In the genomic region with DNA sequence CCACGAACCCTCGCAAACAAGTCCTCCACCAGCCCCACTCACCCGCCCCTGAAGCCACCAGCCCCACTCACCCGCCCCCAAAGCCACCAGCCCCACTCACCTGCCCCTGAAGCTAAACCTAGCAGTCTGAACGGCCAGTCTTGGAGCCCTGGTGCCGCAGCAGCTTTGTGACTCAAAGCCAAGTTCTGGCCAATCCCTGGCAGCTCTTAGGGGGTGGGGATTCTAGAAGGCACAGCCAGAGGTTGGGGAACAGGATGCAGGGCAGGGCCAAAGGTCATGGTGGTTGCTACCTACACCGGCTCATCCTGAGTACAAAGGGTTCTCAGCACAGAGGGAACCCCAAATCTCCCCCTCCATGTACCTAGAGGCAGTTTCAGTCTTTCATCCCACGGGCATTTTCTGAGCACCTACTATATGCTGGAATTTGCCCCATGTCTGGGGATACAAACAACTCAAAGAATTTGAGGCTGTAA, we compare ENCODE assay signal across 1 cellular context.
A peak's percentile ranks its signal among the peaks of the same experiment; 100 is the strongest.
TF ChIP-seq lines count a peak whose summit lies in the region.

A gene with protein sequence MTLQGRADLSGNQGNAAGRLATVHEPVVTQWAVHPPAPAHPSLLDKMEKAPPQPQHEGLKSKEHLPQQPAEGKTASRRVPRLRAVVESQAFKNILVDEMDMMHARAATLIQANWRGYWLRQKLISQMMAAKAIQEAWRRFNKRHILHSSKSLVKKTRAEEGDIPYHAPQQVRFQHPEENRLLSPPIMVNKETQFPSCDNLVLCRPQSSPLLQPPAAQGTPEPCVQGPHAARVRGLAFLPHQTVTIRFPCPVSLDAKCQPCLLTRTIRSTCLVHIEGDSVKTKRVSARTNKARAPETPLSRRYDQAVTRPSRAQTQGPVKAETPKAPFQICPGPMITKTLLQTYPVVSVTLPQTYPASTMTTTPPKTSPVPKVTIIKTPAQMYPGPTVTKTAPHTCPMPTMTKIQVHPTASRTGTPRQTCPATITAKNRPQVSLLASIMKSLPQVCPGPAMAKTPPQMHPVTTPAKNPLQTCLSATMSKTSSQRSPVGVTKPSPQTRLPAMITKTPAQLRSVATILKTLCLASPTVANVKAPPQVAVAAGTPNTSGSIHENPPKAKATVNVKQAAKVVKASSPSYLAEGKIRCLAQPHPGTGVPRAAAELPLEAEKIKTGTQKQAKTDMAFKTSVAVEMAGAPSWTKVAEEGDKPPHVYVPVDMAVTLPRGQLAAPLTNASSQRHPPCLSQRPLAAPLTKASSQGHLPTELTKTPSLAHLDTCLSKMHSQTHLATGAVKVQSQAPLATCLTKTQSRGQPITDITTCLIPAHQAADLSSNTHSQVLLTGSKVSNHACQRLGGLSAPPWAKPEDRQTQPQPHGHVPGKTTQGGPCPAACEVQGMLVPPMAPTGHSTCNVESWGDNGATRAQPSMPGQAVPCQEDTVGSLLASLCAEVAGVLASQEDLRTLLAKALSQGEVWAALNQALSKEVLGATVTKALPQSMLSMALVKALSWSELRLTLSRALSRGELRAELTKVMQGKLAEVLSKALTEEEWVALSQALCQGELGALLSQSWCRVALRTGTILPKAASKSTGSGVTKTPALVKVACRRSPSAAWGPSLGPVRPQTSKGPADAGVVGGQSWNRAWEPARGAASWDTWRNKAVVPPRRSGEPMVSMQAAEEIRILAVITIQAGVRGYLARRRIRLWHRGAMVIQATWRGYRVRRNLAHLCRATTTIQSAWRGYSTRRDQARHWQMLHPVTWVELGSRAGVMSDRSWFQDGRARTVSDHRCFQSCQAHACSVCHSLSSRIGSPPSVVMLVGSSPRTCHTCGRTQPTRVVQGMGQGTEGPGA (N-terminal part only) (minus strand): TSS at position 150 of the 473 bp plus-strand sequence. CDS start 4,974 bp downstream, outside the sequence.

TF ChIP-seq in HepG2, 621 proteins besides CTCF, POLR2A, EP300 and RAD21 (continued from another document):
- 0 out of 2 replicates have a peak, but pooled peaks have one; percentile 37 for TF ChIP-seq AKAP8 (CRISPR knock-in tag; IDR thresholded peaks at IDR 0.05)
- no peak for TF ChIP-seq BRCA1 (CRISPR knock-in tag; IDR thresholded peaks at IDR 0.05)
- TF ChIP-seq NR2F1 (CRISPR knock-in tag; IDR thresholded peaks at IDR 0.05), result peak in 1 of 2 experiments; percentile 64; a peak in 2 of 4 replicates
- TF ChIP-seq CHD2 (IDR thresholded peaks at IDR 0.05; ENCODE audit: low read depth, low read length), result peak; percentile 65; the same call in 1 of the 2 replicates
- no peak for TF ChIP-seq ZNF772 (CRISPR knock-in tag; IDR thresholded peaks at IDR 0.05)
- 0 out of 2 replicates have a peak, but pooled peaks have one; percentile 58 for TF ChIP-seq ZNF709 (CRISPR knock-in tag; IDR thresholded peaks at IDR 0.05)
- peak; percentile 58; the same call in 1 of the 2 replicates for TF ChIP-seq POLR2AphosphoS2 (IDR thresholded peaks at IDR 0.05; ENCODE audit: low read depth, low read length)
TF ChIP-seq in HepG2: peak in this region for 30.
